29 cellular contexts compared by ENCODE assay signal in the genomic region with DNA sequence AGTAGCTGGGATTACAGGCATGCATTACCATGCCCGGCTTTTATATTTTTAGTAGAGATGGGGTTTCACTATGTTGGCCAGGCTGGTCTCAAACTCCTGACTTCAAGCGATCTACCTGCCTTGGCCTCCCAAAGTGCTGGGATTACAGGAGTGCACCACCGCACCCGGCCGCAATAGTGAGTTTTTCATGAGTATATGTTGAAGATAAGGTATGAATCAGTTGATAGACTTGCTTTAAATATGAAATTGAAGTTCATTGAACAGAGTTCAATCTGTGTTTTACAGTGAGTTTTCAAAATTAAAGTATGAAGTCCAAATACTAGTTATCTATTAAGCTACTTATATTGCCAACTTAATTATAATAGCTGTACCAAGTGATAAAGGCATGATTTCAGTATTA. TPM values are rescaled to one million over a fixed set of nuclear protein-coding genes. Genes with fewer than 3 reads are reported as not detected.
"Had no signal": no experiment of that assay in that cellular context is flagged by ENCODE, and none has a peak within 500 bp of the region (broad histone marks: within the 10 kb centered on the region; RNA-seq: fewer than 3 reads in every experiment).

No MANE protein-coding gene starts in this region.

- H3K27ac Mint-ChIP-seq: stimulated activated effector memory CD8-positive, alpha-beta T cell treated with anti-CD3 and anti-CD28 coated beads, Interleukin-12 subunit alpha, Interleukin-12 subunit beta, amount 100 ng/mL, for 72 hours; stimulated activated memory B cell treated with anti-CD40 and anti-IgM and Interleukin-4, amounts not matched to agents 10 μg/mL and 1 μg/mL and 100 μg/mL, for 72 hours; stimulated activated naive B cell treated with anti-CD40 and anti-IgM and Interleukin-4, amounts not matched to agents 10 μg/mL and 1 μg/mL and 100 μg/mL, for 72 hours; stimulated activated naive CD8-positive, alpha-beta T cell treated with anti-CD3 and anti-CD28 coated beads, Interleukin-15, amount 100 ng/mL, for 72 hours; stimulated activated naive CD8-positive, alpha-beta T cell treated with anti-CD3 and anti-CD28 coated beads, Interleukin-15, Interleukin-2, amounts not matched to agents 100 ng/mL and 50 ng/mL, for 24 hours; type B pancreatic cell had no signal

- H3K4me3 Mint-ChIP-seq: stimulated activated effector memory CD8-positive, alpha-beta T cell treated with anti-CD3 and anti-CD28 coated beads, Interleukin-12 subunit alpha, Interleukin-12 subunit beta, amount 100 ng/mL, for 72 hours; stimulated activated memory B cell treated with anti-CD40 and anti-IgM and Interleukin-4, amounts not matched to agents 10 μg/mL and 1 μg/mL and 100 μg/mL, for 72 hours; stimulated activated naive B cell treated with anti-CD40 and anti-IgM and Interleukin-4, amounts not matched to agents 10 μg/mL and 1 μg/mL and 100 μg/mL, for 72 hours; stimulated activated naive CD8-positive, alpha-beta T cell treated with anti-CD3 and anti-CD28 coated beads, Interleukin-15, amount 100 ng/mL, for 72 hours; stimulated activated naive CD8-positive, alpha-beta T cell treated with anti-CD3 and anti-CD28 coated beads, Interleukin-15, Interleukin-2, amounts not matched to agents 100 ng/mL and 50 ng/mL, for 24 hours; type B pancreatic cell had no signal

- H3K4me1 Mint-ChIP-seq: stimulated activated effector memory CD8-positive, alpha-beta T cell treated with anti-CD3 and anti-CD28 coated beads, Interleukin-12 subunit alpha, Interleukin-12 subunit beta, amount 100 ng/mL, for 72 hours; stimulated activated memory B cell treated with anti-CD40 and anti-IgM and Interleukin-4, amounts not matched to agents 10 μg/mL and 1 μg/mL and 100 μg/mL, for 72 hours; stimulated activated naive B cell treated with anti-CD40 and anti-IgM and Interleukin-4, amounts not matched to agents 10 μg/mL and 1 μg/mL and 100 μg/mL, for 72 hours; stimulated activated naive CD8-positive, alpha-beta T cell treated with anti-CD3 and anti-CD28 coated beads, Interleukin-15, amount 100 ng/mL, for 72 hours had no signal

- H3K27ac ChIP-seq: stomach, suprapubic skin, testis, thoracic aorta, thyroid gland, tibial artery, tibial nerve, transverse colon, upper lobe of left lung, upper lobe of right lung, uterus, vagina had no signal

- H3K9me3 ChIP-seq: stomach, suprapubic skin, testis, thoracic aorta, thyroid gland, tibial artery, tibial nerve, transverse colon, upper lobe of left lung, upper lobe of right lung, uterus, vagina had no signal

- H3K27me3 ChIP-seq: stomach, suprapubic skin, testis, thyroid gland, tibial artery, tibial nerve, transverse colon, upper lobe of left lung, upper lobe of right lung, uterus, vagina had no signal

- H3K36me3 ChIP-seq: uterus had no signal

- H3K9me3 Mint-ChIP-seq: stimulated activated effector memory CD8-positive, alpha-beta T cell treated with anti-CD3 and anti-CD28 coated beads, Interleukin-12 subunit alpha, Interleukin-12 subunit beta, amount 100 ng/mL, for 72 hours; stimulated activated memory B cell treated with anti-CD40 and anti-IgM and Interleukin-4, amounts not matched to agents 10 μg/mL and 1 μg/mL and 100 μg/mL, for 72 hours; stimulated activated naive B cell treated with anti-CD40 and anti-IgM and Interleukin-4, amounts not matched to agents 10 μg/mL and 1 μg/mL and 100 μg/mL, for 72 hours; stimulated activated naive CD8-positive, alpha-beta T cell treated with anti-CD3 and anti-CD28 coated beads, Interleukin-15, amount 100 ng/mL, for 72 hours; stimulated activated naive CD8-positive, alpha-beta T cell treated with anti-CD3 and anti-CD28 coated beads, Interleukin-15, Interleukin-2, amounts not matched to agents 100 ng/mL and 50 ng/mL, for 24 hours; type B pancreatic cell had no signal

- H3K4me1 ChIP-seq: stomach, suprapubic skin, testis, thyroid gland, tibial artery, tibial nerve, transverse colon, upper lobe of left lung, upper lobe of right lung, uterus had no signal

- H3K27me3 Mint-ChIP-seq: stimulated activated memory B cell treated with anti-CD40 and anti-IgM and Interleukin-4, amounts not matched to agents 10 μg/mL and 1 μg/mL and 100 μg/mL, for 72 hours; stimulated activated naive B cell treated with anti-CD40 and anti-IgM and Interleukin-4, amounts not matched to agents 10 μg/mL and 1 μg/mL and 100 μg/mL, for 72 hours; stimulated activated naive CD8-positive, alpha-beta T cell treated with anti-CD3 and anti-CD28 coated beads, Interleukin-15, amount 100 ng/mL, for 72 hours; stimulated activated naive CD8-positive, alpha-beta T cell treated with anti-CD3 and anti-CD28 coated beads, Interleukin-15, Interleukin-2, amounts not matched to agents 100 ng/mL and 50 ng/mL, for 24 hours; type B pancreatic cell had no signal

- DNase-seq: stimulated activated CD4-positive, alpha-beta T cell treated with anti-CD3 and anti-CD28 coated beads, Interleukin-2, amount 100 ng/mL, for 48 hours; stimulated activated CD4-positive, alpha-beta T cell treated with anti-CD3 and anti-CD28 coated beads, Interleukin-4, amount 100 ng/mL, for 1 hour; stimulated activated CD4-positive, alpha-beta T cell treated with anti-CD3 and anti-CD28 coated beads, Interleukin-4, amount 100 ng/mL, for 24 hours; stimulated activated CD4-positive, alpha-beta T cell treated with anti-CD3 and anti-CD28 coated beads, Interleukin-4, amount 100 ng/mL, for 4 hours; stimulated activated CD8-positive, alpha-beta memory T cell treated with anti-CD3 and anti-CD28 coated beads, Interleukin-4, amount 100 ng/mL, for 48 hours; stimulated activated naive B cell treated with anti-CD40 and anti-IgM and Interleukin-4, amounts not matched to agents 10 μg/mL and 1 μg/mL and 100 μg/mL, for 72 hours; stimulated activated naive CD4-positive, alpha-beta T cell; stimulated activated naive CD4-positive, alpha-beta T cell treated with Interleukin-2 at 50 U/mL for 16 hours; stimulated activated naive CD8-positive, alpha-beta T cell treated with anti-CD3 and anti-CD28 coated beads, Interleukin-15, amount 100 ng/mL, for 72 hours; stimulated activated naive CD8-positive, alpha-beta T cell treated with anti-CD3 and anti-CD28 coated beads, Interleukin-15, Interleukin-2, amounts not matched to agents 100 U/mL and 50 U/mL, for 24 hours; stomach; substantia nigra; testis; thyroid gland; tibial artery; transverse colon; trophoblast cell; upper lobe of left lung; upper lobe of right lung; uterus had no signal

- H3K4me3 ChIP-seq: stomach, suprapubic skin, testis, thoracic aorta, thyroid gland, tibial artery, tibial nerve, transverse colon, upper lobe of left lung, upper lobe of right lung, uterus, vagina had no signal

RNA-seq across cellular contexts. Expression of a gene that starts 15.2 kb away (rescaled TPM):
- total RNA-seq: subcutaneous adipose tissue, thoracic aorta had no signal
